In genomic region chr14:59920378-59920683, GRCh38 we compare ENCODE assay signal across 16 cellular contexts. TPM values are rescaled to one million over a fixed set of nuclear protein-coding genes. Genes with fewer than 3 reads are reported as not detected.
DNase-seq lines count a peak whose midpoint lies in the region; ATAC-seq and TF ChIP-seq lines count a peak whose summit lies in the region.
"Had no signal": no experiment of that assay in that cellular context is flagged by ENCODE, and none has a peak within 500 bp of the region (broad histone marks: within the 10 kb centered on the region; RNA-seq: fewer than 3 reads in every experiment).

No MANE protein-coding gene starts in this region.

- H3K27me3 Mint-ChIP-seq in activated naive CD4-positive, alpha-beta T cell treated with anti-CD3 and anti-CD28 coated beads, Interleukin-2, amount 50 U/mL, for 24 hours, result peaks cover 45% of the 10 kb centered on the region
- peaks cover 26% of the 10 kb centered on the region for H3K27me3 Mint-ChIP-seq in activated naive CD4-positive, alpha-beta T cell treated with anti-CD3 and anti-CD28 coated beads, Interleukin-2, amount 10 ng/mL, durations not matched to agents 7 days and 5 days
- H3K27me3 Mint-ChIP-seq in chondrocyte (ENCODE audit: low read depth) (peaks cover 37% of the 10 kb centered on the region), type B pancreatic cell (peaks cover 14% of the 10 kb centered on the region)
- peaks cover 34 to 68% (median 56%) of the 10 kb centered on the region in 5 donors for H3K27me3 Mint-ChIP-seq in naive thymus-derived CD4-positive, alpha-beta T cell

- in situ Hi-C loops in brain microvascular endothelial cell (cut with HindIII; ENCODE audit: low pct_ligation_motif_present, low sequenced_read_pairs), result no loop called here

- no peaks in the 10 kb centered on the region for H3K9me3 ChIP-seq in naive thymus-derived CD4-positive, alpha-beta T cell (ENCODE audit: control insufficient read depth in 2 of 3, low read length in 3 of 3)
- H3K9me3 ChIP-seq: vagina had no signal

- no peaks in the 10 kb centered on the region for H3K36me3 Mint-ChIP-seq in activated naive CD4-positive, alpha-beta T cell treated with anti-CD3 and anti-CD28 coated beads, Interleukin-2, amount 50 U/mL, for 24 hours
- H3K36me3 Mint-ChIP-seq in activated naive CD4-positive, alpha-beta T cell treated with anti-CD3 and anti-CD28 coated beads, Interleukin-2, amount 10 ng/mL, durations not matched to agents 7 days and 5 days, result no peaks in the 10 kb centered on the region
- H3K36me3 Mint-ChIP-seq in chondrocyte (ENCODE audit: low read depth) (no peaks in the 10 kb centered on the region), type B pancreatic cell (no peaks in the 10 kb centered on the region)
- H3K36me3 Mint-ChIP-seq in naive thymus-derived CD4-positive, alpha-beta T cell, result peaks cover 0 to 4% (median 0%) of the 10 kb centered on the region in 5 donors

- CTCF ChIA-PET in activated naive CD4-positive, alpha-beta T cell treated with anti-CD3 and anti-CD28 coated beads, Interleukin-2, amount 10 ng/mL, durations not matched to agents 7 days and 5 days (lab: Charles Lee), result no interaction called here
- CTCF ChIA-PET in naive thymus-derived CD4-positive, alpha-beta T cell (lab: Charles Lee), result no interaction called here

- H3K27ac Mint-ChIP-seq in activated naive CD4-positive, alpha-beta T cell treated with anti-CD3 and anti-CD28 coated beads, Interleukin-2, amount 50 U/mL, for 24 hours, result no peak overlapping the region
- H3K27ac Mint-ChIP-seq in activated naive CD4-positive, alpha-beta T cell treated with anti-CD3 and anti-CD28 coated beads, Interleukin-2, amount 10 ng/mL, durations not matched to agents 7 days and 5 days, result no peak overlapping the region
- H3K27ac Mint-ChIP-seq in chondrocyte (ENCODE audit: unreplicated experiment) (no peak overlapping the region), type B pancreatic cell (peak overlapping the region; percentile 79)
- H3K27ac Mint-ChIP-seq in naive thymus-derived CD4-positive, alpha-beta T cell, result peak overlapping the region in 3 of 9 donors; percentile 9 to 83 (median 54)
- H3K27ac Mint-ChIP-seq: HFFc6 had no signal

- peaks cover 11% of the 10 kb centered on the region for H3K4me1 Mint-ChIP-seq in activated naive CD4-positive, alpha-beta T cell treated with anti-CD3 and anti-CD28 coated beads, Interleukin-2, amount 50 U/mL, for 24 hours
- peaks cover 9% of the 10 kb centered on the region for H3K4me1 Mint-ChIP-seq in activated naive CD4-positive, alpha-beta T cell treated with anti-CD3 and anti-CD28 coated beads, Interleukin-2, amount 10 ng/mL, durations not matched to agents 7 days and 5 days
- H3K4me1 Mint-ChIP-seq in chondrocyte (ENCODE audit: low read depth) (peaks cover 10% of the 10 kb centered on the region), type B pancreatic cell (ENCODE audit: unreplicated experiment) (peaks cover 8% of the 10 kb centered on the region)
- H3K4me1 Mint-ChIP-seq in naive thymus-derived CD4-positive, alpha-beta T cell, result peaks cover 0 to 19% (median 8%) of the 10 kb centered on the region in 7 donors

- no peak for ATAC-seq in naive thymus-derived CD4-positive, alpha-beta T cell
- ATAC-seq in HG02981 (IDR thresholded peaks at IDR 0.05; ENCODE audit: unreplicated experiment), result no peak
- ATAC-seq in GM19324 (IDR thresholded peaks at IDR 0.05; ENCODE audit: low FRiP score, unreplicated experiment), result no peak

- no peaks in the 10 kb centered on the region for H3K36me3 ChIP-seq in naive thymus-derived CD4-positive, alpha-beta T cell (ENCODE audit: control insufficient read depth in 2 of 3, insufficient read depth in 3 of 3, low read length in 3 of 3)
- H3K36me3 ChIP-seq in brain microvascular endothelial cell (replicated peaks), result no peaks in the 10 kb centered on the region
- H3K36me3 ChIP-seq: vagina had no signal

- no peak overlapping the region for H3K4me3 ChIP-seq in naive thymus-derived CD4-positive, alpha-beta T cell (ENCODE audit: low read length)
- no peak overlapping the region for H3K4me3 ChIP-seq in brain microvascular endothelial cell (ENCODE audit: low read depth, low read length)

- H3K27ac ChIP-seq in naive thymus-derived CD4-positive, alpha-beta T cell (ENCODE audit: low read depth, low read length), result no peak overlapping the region
- no peak overlapping the region for H3K27ac ChIP-seq in brain microvascular endothelial cell
- H3K27ac ChIP-seq: vagina had no signal

- peaks cover 3 to 7% of the 10 kb centered on the region in 2 donors for H3K4me1 ChIP-seq in naive thymus-derived CD4-positive, alpha-beta T cell (ENCODE audit: control insufficient read depth in 2 of 2, insufficient read depth in 2 of 2, low read length in 2 of 2)

- intact Hi-C loops in naive thymus-derived CD4-positive, alpha-beta T cell (cut with micrococcal nuclease), result no loop called here

- peaks cover 4% of the 10 kb centered on the region for H3K9me3 Mint-ChIP-seq in activated naive CD4-positive, alpha-beta T cell treated with anti-CD3 and anti-CD28 coated beads, Interleukin-2, amount 50 U/mL, for 24 hours
- no peaks in the 10 kb centered on the region for H3K9me3 Mint-ChIP-seq in activated naive CD4-positive, alpha-beta T cell treated with anti-CD3 and anti-CD28 coated beads, Interleukin-2, amount 10 ng/mL, durations not matched to agents 7 days and 5 days
- H3K9me3 Mint-ChIP-seq in chondrocyte (ENCODE audit: low read depth) (no peaks in the 10 kb centered on the region), type B pancreatic cell (peaks cover 6% of the 10 kb centered on the region)
- peaks cover 0 to 11% (median 2%) of the 10 kb centered on the region in 11 donors for H3K9me3 Mint-ChIP-seq in naive thymus-derived CD4-positive, alpha-beta T cell
- H3K9me3 Mint-ChIP-seq: HFFc6 had no signal

- peak overlapping the region; percentile 27 for H3K4me3 Mint-ChIP-seq in activated naive CD4-positive, alpha-beta T cell treated with anti-CD3 and anti-CD28 coated beads, Interleukin-2, amount 50 U/mL, for 24 hours
- no peak overlapping the region for H3K4me3 Mint-ChIP-seq in activated naive CD4-positive, alpha-beta T cell treated with anti-CD3 and anti-CD28 coated beads, Interleukin-2, amount 10 ng/mL, durations not matched to agents 7 days and 5 days
- H3K4me3 Mint-ChIP-seq in chondrocyte (ENCODE audit: unreplicated experiment), result peak overlapping the region; percentile 21
- peak overlapping the region; percentile 21 to 79 (median 72) for H3K4me3 Mint-ChIP-seq in naive thymus-derived CD4-positive, alpha-beta T cell
- peak overlapping the region; percentile 91 for H3K4me3 Mint-ChIP-seq in type B pancreatic cell

- peaks cover 0 to 3% of the 10 kb centered on the region in 2 donors for H3K27me3 ChIP-seq in naive thymus-derived CD4-positive, alpha-beta T cell (ENCODE audit: control insufficient read depth in 2 of 2, insufficient read depth in 2 of 2, low read length in 2 of 2)
- H3K27me3 ChIP-seq in brain microvascular endothelial cell (replicated peaks), result peaks cover 5% of the 10 kb centered on the region
- H3K27me3 ChIP-seq: vagina had no signal

- TF ChIP-seq CTCF in chondrocyte (IDR thresholded peaks at IDR 0.05) (no peak), type B pancreatic cell (conservative IDR thresholded peaks at IDR 0.05) (no peak), brain microvascular endothelial cell (IDR thresholded peaks at IDR 0.05; ENCODE audit: low read depth, low read length, missing control alignments) (no peak)

- POLR2A ChIA-PET in naive thymus-derived CD4-positive, alpha-beta T cell (lab: Charles Lee), result no interaction called here

- no peak for DNase-seq in activated naive CD4-positive, alpha-beta T cell treated with anti-CD3 and anti-CD28 coated beads, Interleukin-2, amount 10 ng/mL, durations not matched to agents 7 days and 5 days
- DNase-seq in chondrocyte (ENCODE audit: low spot score), result no peak
- no peak for DNase-seq in naive thymus-derived CD4-positive, alpha-beta T cell
- DNase-seq in type B pancreatic cell (ENCODE audit: extremely low spot score, unreplicated experiment), result no peak
- DNase-seq in brain microvascular endothelial cell, result no peak
- DNase-seq: erythroblast, HFFc6, NCI-H2081 treated with DMSO at 0.1 percent for 48 hours, OCI-M1 had no signal

RNA-seq across cellular contexts. Expression of gene LRRC9, which starts 0.4 kb away (rescaled TPM):
- total RNA-seq in chondrocyte (not detected in 3 replicates), type B pancreatic cell (ENCODE audit: low replicate concordance) (0.50 and 1.7 TPM in 2 replicates)
- total RNA-seq in naive thymus-derived CD4-positive, alpha-beta T cell, result not detected
- polyA plus RNA-seq in naive thymus-derived CD4-positive, alpha-beta T cell, result not detected
- total RNA-seq: HFFc6; mononuclear cell; skeletal muscle tissue; T-helper 1 cell treated with Interleukin-12 subunit alpha and Interleukin-12 subunit beta and Interleukin-4 antibody, amounts not matched to agents 30 ng/mL and 1 ng/mL, for 36 hours had no signal

RNA-seq across cellular contexts. Expression of gene RTN1, which starts 49.8 kb away (rescaled TPM):
- total RNA-seq in chondrocyte (0.32 to 0.44 TPM (median 0.34 TPM) in 3 replicates), type B pancreatic cell (ENCODE audit: low replicate concordance) (4.9 and 11.1 TPM in 2 replicates)
- total RNA-seq in naive thymus-derived CD4-positive, alpha-beta T cell, result 1 to 10 TPM in 2 of 5 experiments, under 1 TPM in 2, not detected in 1; 0.24 to 9.4 (median 0.77) TPM
- not detected for polyA plus RNA-seq in naive thymus-derived CD4-positive, alpha-beta T cell
- total RNA-seq: T-helper 1 cell treated with Interleukin-12 subunit alpha and Interleukin-12 subunit beta and Interleukin-4 antibody, amounts not matched to agents 30 ng/mL and 1 ng/mL, for 36 hours had no signal
